Comparison of ENCODE assay signal across 8 cellular contexts in genomic region chr3:48952510-48953118, GRCh38. TPM values are rescaled to one million over a fixed set of nuclear protein-coding genes. Genes with fewer than 3 reads are reported as not detected.
DNase-seq lines count a peak whose midpoint lies in the region; ATAC-seq and TF ChIP-seq lines count a peak whose summit lies in the region.

No MANE protein-coding gene starts in this region.

- H3K9me2 ChIP-seq in MM.1S (replicated peaks; ENCODE audit: insufficient read depth, low read length) = no peaks in the 10 kb centered on the region

- WGBS in heart left ventricle, 4 donors = 76 to 82% (median 77%) methylated on average over 8 of the region's 8 CpGs

- DNase-seq in Caki2 (ENCODE audit: low read depth) (peak; percentile 10), MM.1S (peak; percentile 41), heart left ventricle (peak in 1 of 5 donors; percentile 36), posterior vena cava (ENCODE audit: low spot score) (no peak), NCI-H1694 treated with DMSO at 0.1 percent for 48 hours (lab: John Stamatoyannopoulos, UW) (no peak)
- peak; percentile 48 for DNase-seq in activated T-cell treated with anti-CD3 and anti-CD28 coated beads, Interleukin-2, amount 50 U/mL, for 24 hours
- peak; percentile 20 for DNase-seq in stimulated activated CD4-positive, alpha-beta T cell treated with anti-CD3 and anti-CD28 coated beads, Interleukin-1b, Interleukin-23, amount 100 ng/mL, for 48 hours

- H3K27me3 ChIP-seq in MM.1S (replicated peaks; ENCODE audit: insufficient read depth, low read length) (no peaks in the 10 kb centered on the region), heart left ventricle (no peaks in the 10 kb centered on the region)

- no peaks in the 10 kb centered on the region for H4K20me1 ChIP-seq in MM.1S (ENCODE audit: insufficient read depth, low read length)

- H2AFZ ChIP-seq in MM.1S (ENCODE audit: low read length) = no peak overlapping the region

- no peaks in the 10 kb centered on the region for H3K27me3 Mint-ChIP-seq in activated T-cell treated with anti-CD3 and anti-CD28 coated beads, Interleukin-2, amount 50 U/mL, for 24 hours

- no peaks in the 10 kb centered on the region for H3K9me3 Mint-ChIP-seq in activated T-cell treated with anti-CD3 and anti-CD28 coated beads, Interleukin-2, amount 50 U/mL, for 24 hours

- H3K36me3 Mint-ChIP-seq in activated T-cell treated with anti-CD3 and anti-CD28 coated beads, Interleukin-2, amount 50 U/mL, for 24 hours (ENCODE audit: low read depth) = peaks cover 64% of the 10 kb centered on the region

- no peak overlapping the region for H3K4me2 ChIP-seq in MM.1S (ENCODE audit: low read depth, low read length)

- H3K79me2 ChIP-seq in MM.1S (ENCODE audit: low read length) = peaks cover 75% of the 10 kb centered on the region

- H3K9me3 ChIP-seq in MM.1S (replicated peaks; ENCODE audit: insufficient read depth, low read length) = no peaks in the 10 kb centered on the region
- no peaks in the 10 kb centered on the region for H3K9me3 ChIP-seq in heart left ventricle

- TF ChIP-seq POLR2A in heart left ventricle (IDR thresholded peaks at IDR 0.05) = no peak

- intact Hi-C loops in heart left ventricle (cut with DNase I) (loop anchor here in 3 of 10 donors (5.0 to 10.0 kb wide), 2 partner anchors 35 to 58 kb away; partner anchors contain the start of genes SLC25A20 (in 2 of the 3) and ARIH2 (in 1 of the 3)), posterior vena cava (cut with DNase I) (no loop called here)

- in situ Hi-C loops in Caki2 (cut with HindIII; ENCODE audit: low pct_unique_long_range_greater_than_20kb, low sequenced_read_pairs) = no loop called here

- H3K4me1 ChIP-seq in MM.1S (ENCODE audit: low read length) = no peaks in the 10 kb centered on the region
- peaks cover 0 to 34% (median 9%) of the 10 kb centered on the region in 12 donors for H3K4me1 ChIP-seq in heart left ventricle

- TF ChIP-seq CTCF in MM.1S (IDR thresholded peaks at IDR 0.05; ENCODE audit: low read length) (peak; percentile 66), heart left ventricle (IDR thresholded peaks at IDR 0.05) (peak; percentile 21 to 63 (median 39))

- no peaks in the 10 kb centered on the region for H3F3A ChIP-seq in MM.1S (ENCODE audit: insufficient read depth, low read length)

- peak overlapping the region; percentile 2 for H3K27ac Mint-ChIP-seq in activated T-cell treated with anti-CD3 and anti-CD28 coated beads, Interleukin-2, amount 50 U/mL, for 24 hours

- H3K4me1 Mint-ChIP-seq in activated T-cell treated with anti-CD3 and anti-CD28 coated beads, Interleukin-2, amount 50 U/mL, for 24 hours (ENCODE audit: low read depth) = peaks cover 26% of the 10 kb centered on the region

- no peak overlapping the region for H3K27ac ChIP-seq in MM.1S (ENCODE audit: low read length)
- no peak overlapping the region for H3K27ac ChIP-seq in heart left ventricle

- peak in 3 of 4 donors; percentile 34 to 64 (median 37) for ATAC-seq in heart left ventricle
- no peak for ATAC-seq in GM21528 (IDR thresholded peaks at IDR 0.05; ENCODE audit: low FRiP score, unreplicated experiment)

- H3K9ac ChIP-seq in MM.1S (ENCODE audit: low read length) = no peak overlapping the region

- H3K36me3 ChIP-seq in MM.1S (replicated peaks; ENCODE audit: insufficient read depth, low read length) (no peaks in the 10 kb centered on the region), heart left ventricle (peaks cover 0 to 41% (median 18%) of the 10 kb centered on the region in 9 donors)

- H3K4me3 Mint-ChIP-seq in activated T-cell treated with anti-CD3 and anti-CD28 coated beads, Interleukin-2, amount 50 U/mL, for 24 hours = no peak overlapping the region

- H3K4me3 ChIP-seq in MM.1S (ENCODE audit: low read length) (no peak overlapping the region), heart left ventricle (no peak overlapping the region)

RNA-seq across cellular contexts. Expression of gene ARIH2, which starts 34.0 kb away (rescaled TPM):
- total RNA-seq in Caki2 (2014; rRNA removed; shearing (Covaris generic); ENCODE audit: low replicate concordance) = 67.2 and 83.3 TPM in 2 replicates
- total RNA-seq in heart left ventricle (100 to 1,000 TPM in 8 of 9 donors, 10 to 100 TPM in 1; 87.7 to 223 (median 126) TPM), posterior vena cava (10 to 100 TPM; 59.2 to 84.6 TPM)
- polyA plus RNA-seq in heart left ventricle = 10 to 100 TPM; 77.6 to 79.3 TPM

RNA-seq across cellular contexts. Expression of gene P4HTM, which starts 37.4 kb away (rescaled TPM):
- total RNA-seq in Caki2 (2014; rRNA removed; shearing (Covaris generic); ENCODE audit: low replicate concordance) = 65.2 and 72.9 TPM in 2 replicates
- total RNA-seq in heart left ventricle (10 to 100 TPM; 22.1 to 42.7 (median 34.0) TPM), posterior vena cava (10 to 100 TPM; 16.4 to 26.1 TPM)
- 10 to 100 TPM; 19.0 to 27.0 TPM for polyA plus RNA-seq in heart left ventricle

RNA-seq across cellular contexts. Expression of gene SLC25A20, which starts 53.9 kb away (rescaled TPM):
- total RNA-seq in Caki2 (2014; rRNA removed; shearing (Covaris generic); ENCODE audit: low replicate concordance) = 11.0 and 26.8 TPM in 2 replicates
- total RNA-seq in heart left ventricle (100 to 1,000 TPM in 2 of 9 donors, 10 to 100 TPM in 7; 44.6 to 176 (median 69.5) TPM), posterior vena cava (10 to 100 TPM; 10.8 to 19.5 TPM)
- 10 to 100 TPM; 50.5 to 65.7 TPM for polyA plus RNA-seq in heart left ventricle

RNA-seq across cellular contexts. Expression of gene WDR6, which starts 54.6 kb away (rescaled TPM):
- total RNA-seq in Caki2 (2014; rRNA removed; shearing (Covaris generic); ENCODE audit: low replicate concordance) = 38.0 and 38.2 TPM in 2 replicates
- total RNA-seq in heart left ventricle = 10 to 100 TPM; 56.2 to 91.2 (median 80.7) TPM
- polyA plus RNA-seq in heart left ventricle = 10 to 100 TPM; 68.9 to 73.6 TPM
- 10 to 100 TPM; 72.9 to 95.5 TPM for total RNA-seq in posterior vena cava

Comparison
In these comparisons a context has a peak if more than half of its experiments do, and no peak if none do; other contexts are left out.
1. DNase-seq: peak in Caki2 (single experiment), MM.1S (single experiment), activated T-cell treated with anti-CD3 and anti-CD28 coated beads, Interleukin-2, amount 50 U/mL, for 24 hours (single experiment) and stimulated activated CD4-positive, alpha-beta T cell treated with anti-CD3 and anti-CD28 coated beads, Interleukin-1b, Interleukin-23, amount 100 ng/mL, for 48 hours (single experiment); none in posterior vena cava (single experiment) and NCI-H1694 treated with DMSO at 0.1 percent for 48 hours (single experiment).